In genomic region chr6:121550491-121551010, GRCh38 we compare ENCODE assay signal across 18 cellular contexts.
"Had no signal": no experiment of that assay in that cellular context is flagged by ENCODE, and none has a peak within 500 bp of the region (broad histone marks: within the 10 kb centered on the region; RNA-seq: fewer than 3 reads in every experiment).

No MANE protein-coding gene starts in this region.

- H3K4me1 ChIP-seq: body of pancreas, left lung, sigmoid colon, spleen, transverse colon had no signal

- H3K4me3 ChIP-seq: body of pancreas, left lung, lung, sigmoid colon, spleen, transverse colon had no signal

- H3K36me3 ChIP-seq: left lung, sigmoid colon, spleen, transverse colon had no signal

- ATAC-seq: body of pancreas; natural killer cell; stimulated activated naive CD8-positive, alpha-beta T cell treated with anti-CD3 and anti-CD28 coated beads, Interleukin-15, Interleukin-2, amounts not matched to agents 100 U/mL and 50 U/mL, for 24 hours; T-cell; WTC11 had no signal

- H3K27ac ChIP-seq: body of pancreas, foreskin keratinocyte, left lung, sigmoid colon, spleen, transverse colon had no signal

- H3K27me3 ChIP-seq: body of pancreas, foreskin keratinocyte, left lung, sigmoid colon, spleen, transverse colon had no signal

- DNase-seq: activated gamma-delta T cell treated with Interleukin-2 at 50 U/mL for 16 hours; activated T-cell treated with anti-CD3 and anti-CD28 coated beads, Interleukin-2, amount 50 U/mL, for 1 hour; body of pancreas; caudate nucleus; dermis blood vessel endothelial cell; effector CD8-positive, alpha-beta T cell; left lung; natural killer cell; retina; sigmoid colon; spleen; stimulated activated CD4-positive, alpha-beta T cell treated with anti-CD3 and anti-CD28 coated beads, Interleukin-4, amount 100 ng/mL, for 24 hours; stimulated activated naive CD8-positive, alpha-beta T cell treated with anti-CD3 and anti-CD28 coated beads, Interleukin-15, Interleukin-2, amounts not matched to agents 100 U/mL and 50 U/mL, for 24 hours; T-cell; transverse colon had no signal

- H3K9me3 ChIP-seq: body of pancreas, left lung, sigmoid colon, spleen, transverse colon had no signal
